In genomic region chr1:54462597-54463258, GRCh38 we compare ENCODE assay signal across 22 cellular contexts. TPM values are rescaled to one million over a fixed set of nuclear protein-coding genes. Genes with fewer than 3 reads are reported as not detected.
DNase-seq lines count a peak whose midpoint lies in the region; ATAC-seq, FAIRE-seq and TF ChIP-seq lines count a peak whose summit lies in the region.
"Had no signal": no experiment of that assay in that cellular context is flagged by ENCODE, and none has a peak within 500 bp of the region (broad histone marks: within the 10 kb centered on the region; RNA-seq: fewer than 3 reads in every experiment).

No MANE protein-coding gene starts in this region.

- ATAC-seq in activated CD8-positive, alpha-beta memory T cell treated with anti-CD3 and anti-CD28 coated beads, Interleukin-2, amount 10 ng/mL, durations not matched to agents 7 days and 5 days, result no peak
- ATAC-seq in T-helper 17 cell, result no peak
- ATAC-seq: activated T-cell treated with anti-CD3 and anti-CD28 coated beads, Interleukin-2, amount 50 U/mL, for 72 hours; left ventricle myocardium superior; right lobe of liver; T-cell had no signal

- no peak overlapping the region for H3K4me3 Mint-ChIP-seq in activated CD8-positive, alpha-beta memory T cell treated with anti-CD3 and anti-CD28 coated beads, Interleukin-2, amount 10 ng/mL, durations not matched to agents 7 days and 5 days
- H3K4me3 Mint-ChIP-seq in T-helper 17 cell, result no peak overlapping the region
- H3K4me3 Mint-ChIP-seq: B cell, T-cell had no signal

- H3K4me3 ChIP-seq in endothelial cell of umbilical vein (replicated peaks in 1 of 3; ENCODE audit: insufficient read depth in 1 of 3, low read depth in 1 of 3, low read length in 3 of 3) (no peak overlapping the region), sigmoid colon (no peak overlapping the region)
- H3K4me3 ChIP-seq: right lobe of liver, transverse colon had no signal

- H3K4me1 Mint-ChIP-seq in activated CD8-positive, alpha-beta memory T cell treated with anti-CD3 and anti-CD28 coated beads, Interleukin-2, amount 10 ng/mL, durations not matched to agents 7 days and 5 days, result peaks cover 34% of the 10 kb centered on the region
- H3K4me1 Mint-ChIP-seq in T-helper 17 cell, result peaks cover 34% of the 10 kb centered on the region

- BruUV-seq in endothelial cell of umbilical vein (replicated peaks; lab: Mats Ljungman, UMichigan), result no TSS peak

- WGBS in sigmoid colon, 2 donors, result 66 to 78% methylated on average over 13 of the region's 13 CpGs

- H3K27ac ChIP-seq in endothelial cell of umbilical vein (ENCODE audit: insufficient read depth, low read depth, low read length), result no peak overlapping the region
- H3K27ac ChIP-seq in sigmoid colon, result no peak overlapping the region
- H3K27ac ChIP-seq: right lobe of liver, transverse colon had no signal

- H3K36me3 ChIP-seq in endothelial cell of umbilical vein (ENCODE audit: control insufficient read depth in 2 of 2, extremely low read depth in 1 of 2, insufficient read depth in 2 of 2, low read length in 2 of 2) (no peaks in the 10 kb centered on the region), sigmoid colon (no peaks in the 10 kb centered on the region)
- H3K36me3 ChIP-seq: right lobe of liver, transverse colon had no signal

- CTCF ChIA-PET in activated CD8-positive, alpha-beta memory T cell treated with anti-CD3 and anti-CD28 coated beads, Interleukin-2, amount 10 ng/mL, durations not matched to agents 7 days and 5 days (lab: Charles Lee), result interaction anchor here (1.3 to 3.3 kb wide), 3 partner anchors 10 to 27 kb away, joined by 3 to 21 read pairs (median 3); no protein-coding TSS in a partner anchor
- CTCF ChIA-PET in endothelial cell of umbilical vein (lab: Charles Lee), result interaction anchor here (1.0 to 2.4 kb wide), 4 partner anchors 23 to 55 kb away, joined by 3 to 8 read pairs (median 6); no protein-coding TSS in a partner anchor

- no peaks in the 10 kb centered on the region for H4K20me1 ChIP-seq in endothelial cell of umbilical vein (replicated peaks; ENCODE audit: control insufficient read depth, extremely low read depth, insufficient read depth, low read length)

- peak overlapping the region; percentile 79 for H2AFZ ChIP-seq in endothelial cell of umbilical vein (ENCODE audit: low read depth, low read length)

- DNase-seq in activated CD8-positive, alpha-beta memory T cell treated with anti-CD3 and anti-CD28 coated beads, Interleukin-2, amount 50 U/mL, for 48 hours, result peak; percentile 47
- DNase-seq in activated CD8-positive, alpha-beta memory T cell treated with anti-CD3 and anti-CD28 coated beads, Interleukin-2, amount 10 ng/mL, durations not matched to agents 7 days and 5 days, result no peak
- DNase-seq in T-helper 17 cell (no peak), endothelial cell of umbilical vein (ENCODE audit: low read depth, low spot score) (no peak), sigmoid colon (peak; percentile 36), hepatic stellate cell (ENCODE audit: low spot score) (no peak), DMS79 treated with DMSO at 0.1 percent for 48 hours (lab: John Stamatoyannopoulos, UW) (no peak), SIG-M5 treated with dmso at 0.1 percent for 504 hours (lab: John Stamatoyannopoulos, UW; ENCODE audit: unreplicated experiment) (no peak)
- DNase-seq: 8988T; activated CD4-positive, alpha-beta T cell treated with anti-CD3 and anti-CD28 coated beads, Interleukin-2, amount 50 U/mL, for 1 hour; activated T-cell treated with anti-CD3 and anti-CD28 coated beads, Interleukin-2, amount 50 U/mL, for 72 hours; effector CD4-positive, alpha-beta T cell; left ventricle myocardium superior; right lobe of liver; Right ventricle myocardium superior; stimulated activated naive CD4-positive, alpha-beta T cell treated with Interleukin-2 at 50 U/mL for 16 hours; T-cell had no signal

- no peaks in the 10 kb centered on the region for H3K9me1 ChIP-seq in endothelial cell of umbilical vein (replicated peaks; ENCODE audit: control insufficient read depth, extremely low read depth, insufficient read depth, low read length)

- no peak overlapping the region for H3K9ac ChIP-seq in endothelial cell of umbilical vein (replicated peaks; ENCODE audit: extremely low read depth, insufficient read depth, low read length)

- H3K9me3 Mint-ChIP-seq in activated CD8-positive, alpha-beta memory T cell treated with anti-CD3 and anti-CD28 coated beads, Interleukin-2, amount 10 ng/mL, durations not matched to agents 7 days and 5 days (ENCODE audit: low read depth), result no peaks in the 10 kb centered on the region
- H3K9me3 Mint-ChIP-seq: activated T-cell treated with anti-CD3 and anti-CD28 coated beads, Interleukin-2, amount 50 U/mL, for 72 hours; T-cell had no signal

- no peak for FAIRE-seq in endothelial cell of umbilical vein (lab: Jason Lieb, UNC)
- FAIRE-seq: D721Med, GM19239, H54 had no signal

- dilution Hi-C loops in endothelial cell of umbilical vein (cut with MboI; ENCODE audit: extremely low pct_ligation_motif_present, low sequenced_read_pairs), result no loop called here

- no peak for TF ChIP-seq CTCF in endothelial cell of umbilical vein (IDR thresholded peaks at IDR 0.05; ENCODE audit: extremely low read depth in 1 of 2, insufficient read depth in 1 of 2, low read depth in 1 of 2, low read length in 2 of 2)
- no peak for TF ChIP-seq CTCF in sigmoid colon (IDR thresholded peaks at IDR 0.05)

- intact Hi-C loops in endothelial cell of umbilical vein (cut with micrococcal nuclease), result no loop called here
- intact Hi-C loops in sigmoid colon (cut with DNase I), result loop anchor here (2.0 to 5.0 kb wide), 2 partner anchors 40 to 52 kb away; no protein-coding TSS in a partner anchor

- H3K27me3 Mint-ChIP-seq in activated CD8-positive, alpha-beta memory T cell treated with anti-CD3 and anti-CD28 coated beads, Interleukin-2, amount 10 ng/mL, durations not matched to agents 7 days and 5 days, result peaks cover 4% of the 10 kb centered on the region
- no peaks in the 10 kb centered on the region for H3K27me3 Mint-ChIP-seq in T-helper 17 cell
- H3K27me3 Mint-ChIP-seq: B cell, T-cell had no signal

- H3K9me3 ChIP-seq in T-helper 17 cell (ENCODE audit: control insufficient read depth, low read length, poor library complexity, severe bottlenecking) (no peaks in the 10 kb centered on the region), endothelial cell of umbilical vein (replicated peaks; ENCODE audit: control insufficient read depth, insufficient read depth, low read length) (no peaks in the 10 kb centered on the region), sigmoid colon (no peaks in the 10 kb centered on the region)
- H3K9me3 ChIP-seq: right lobe of liver, transverse colon had no signal

- TF ChIP-seq POLR2A in endothelial cell of umbilical vein (IDR thresholded peaks at IDR 0.05; ENCODE audit: low read depth, low read length), result no peak
- no peak for TF ChIP-seq POLR2A in sigmoid colon (IDR thresholded peaks at IDR 0.05)

- no peaks in the 10 kb centered on the region for H3K27me3 ChIP-seq in endothelial cell of umbilical vein (ENCODE audit: control insufficient read depth in 2 of 2, insufficient read depth in 2 of 2, low read length in 2 of 2)
- H3K27me3 ChIP-seq in sigmoid colon, result no peaks in the 10 kb centered on the region
- H3K27me3 ChIP-seq: right lobe of liver, transverse colon had no signal

- no peak for TF ChIP-seq EP300 in sigmoid colon (IDR thresholded peaks at IDR 0.05)

- H3K36me3 Mint-ChIP-seq in activated CD8-positive, alpha-beta memory T cell treated with anti-CD3 and anti-CD28 coated beads, Interleukin-2, amount 10 ng/mL, durations not matched to agents 7 days and 5 days, result no peaks in the 10 kb centered on the region
- peaks cover 4% of the 10 kb centered on the region for H3K36me3 Mint-ChIP-seq in T-helper 17 cell (ENCODE audit: low read depth)
- H3K36me3 Mint-ChIP-seq: T-cell had no signal

- no peak overlapping the region for H3K27ac Mint-ChIP-seq in activated CD8-positive, alpha-beta memory T cell treated with anti-CD3 and anti-CD28 coated beads, Interleukin-2, amount 10 ng/mL, durations not matched to agents 7 days and 5 days
- H3K27ac Mint-ChIP-seq in T-helper 17 cell, result peak overlapping the region; percentile 16
- H3K27ac Mint-ChIP-seq: activated T-cell treated with anti-CD3 and anti-CD28 coated beads, Interleukin-2, amount 50 U/mL, for 72 hours; B cell had no signal

- H3K4me2 ChIP-seq in endothelial cell of umbilical vein (ENCODE audit: insufficient read depth, low read length), result no peak overlapping the region

- POLR2A ChIA-PET in endothelial cell of umbilical vein (lab: Charles Lee), result interaction anchor here (1.1 kb wide), 1 partner anchor 49 kb away, joined by 4 read pairs; no protein-coding TSS in a partner anchor

- peaks cover 37% of the 10 kb centered on the region for H3K4me1 ChIP-seq in endothelial cell of umbilical vein (ENCODE audit: control insufficient read depth, extremely low read depth, insufficient read depth, low read length)
- H3K4me1 ChIP-seq in sigmoid colon, result peaks cover 0 to 29% (median 21%) of the 10 kb centered on the region in 4 donors

- no peaks in the 10 kb centered on the region for H3K79me2 ChIP-seq in endothelial cell of umbilical vein (ENCODE audit: control insufficient read depth, insufficient read depth, low read length)

TF ChIP-seq in endothelial cell of umbilical vein, 7 proteins besides CTCF, POLR2A, EP300 and RAD21 (continues in another document):
- no peak for TF ChIP-seq JUN (IDR thresholded peaks at IDR 0.05; ENCODE audit: borderline replicate concordance, insufficient read depth, insufficient read length, low read depth)
- no peak for TF ChIP-seq MYC (IDR thresholded peaks at IDR 0.05; ENCODE audit: low read depth, low read length)
- no peak for TF ChIP-seq FOS (IDR thresholded peaks at IDR 0.05; ENCODE audit: borderline replicate concordance, insufficient read depth, low read length)
- no peak for TF ChIP-seq GATA2 (IDR thresholded peaks at IDR 0.05; ENCODE audit: insufficient read depth, insufficient read length, low read depth, low read length)
- TF ChIP-seq EZH2 (IDR thresholded peaks at IDR 0.05; ENCODE audit: borderline replicate concordance, low read depth, low read length, severe bottlenecking), result no peak
- no peak for TF ChIP-seq POLR2AphosphoS5 (IDR thresholded peaks at IDR 0.05; ENCODE audit: insufficient read depth, low read depth, low read length)

RNA-seq across cellular contexts. Expression of gene SSBP3, which starts 56.5 kb away (rescaled TPM):
- total RNA-seq in activated CD8-positive, alpha-beta memory T cell treated with anti-CD3 and anti-CD28 coated beads, Interleukin-2, amount 10 ng/mL, durations not matched to agents 7 days and 5 days, result 100 to 1,000 TPM in 1 of 2 experiments, 10 to 100 TPM in 1; 88.7 to 116 TPM
- total RNA-seq in T-helper 17 cell (10 to 100 TPM; 64.9 to 67.4 TPM), endothelial cell of umbilical vein (49.5 and 59.4 TPM in 2 replicates), sigmoid colon (10 to 100 TPM; 27.4 to 38.5 (median 34.8) TPM)
- polyA plus RNA-seq in endothelial cell of umbilical vein (44.9 and 46.1 TPM in 2 replicates), sigmoid colon (10 to 100 TPM; 40.1 to 62.5 (median 41.8) TPM)
- polyA plus RNA-seq in endothelial cell of umbilical vein (2011; cell fraction: cytosol; rRNA removed), result 51.0 and 51.5 TPM in 2 replicates
- 40.7 and 41.0 TPM in 2 replicates for polyA plus RNA-seq in endothelial cell of umbilical vein (2011; cell fraction: nucleus; rRNA removed)
- polyA plus RNA-seq in endothelial cell of umbilical vein (2012), result 69.6 and 71.8 TPM in 2 replicates
- 24.9 and 28.2 TPM in 2 replicates for polyA minus RNA-seq in endothelial cell of umbilical vein
- polyA minus RNA-seq in endothelial cell of umbilical vein (2011; cell fraction: cytosol; rRNA and poly(A)+ RNA removed), result 14.7 TPM
- 24.8 and 27.8 TPM in 2 replicates for polyA minus RNA-seq in endothelial cell of umbilical vein (2011; cell fraction: nucleus; rRNA and poly(A)+ RNA removed)

Comparison
In these comparisons a context has a peak if more than half of its experiments do, and no peak if none do; other contexts are left out.
1. DNase-seq: peak in activated CD8-positive, alpha-beta memory T cell treated with anti-CD3 and anti-CD28 coated beads, Interleukin-2, amount 50 U/mL, for 48 hours (single experiment) and sigmoid colon (single experiment); none in activated CD8-positive, alpha-beta memory T cell treated with anti-CD3 and anti-CD28 coated beads, Interleukin-2, amount 10 ng/mL, durations not matched to agents 7 days and 5 days (single experiment), T-helper 17 cell (0 of 3), endothelial cell of umbilical vein (single experiment), hepatic stellate cell (single experiment), DMS79 treated with DMSO at 0.1 percent for 48 hours (single experiment) and SIG-M5 treated with dmso at 0.1 percent for 504 hours (single experiment).